Comparison of ENCODE assay signal across 25 cellular contexts in the genomic region with DNA sequence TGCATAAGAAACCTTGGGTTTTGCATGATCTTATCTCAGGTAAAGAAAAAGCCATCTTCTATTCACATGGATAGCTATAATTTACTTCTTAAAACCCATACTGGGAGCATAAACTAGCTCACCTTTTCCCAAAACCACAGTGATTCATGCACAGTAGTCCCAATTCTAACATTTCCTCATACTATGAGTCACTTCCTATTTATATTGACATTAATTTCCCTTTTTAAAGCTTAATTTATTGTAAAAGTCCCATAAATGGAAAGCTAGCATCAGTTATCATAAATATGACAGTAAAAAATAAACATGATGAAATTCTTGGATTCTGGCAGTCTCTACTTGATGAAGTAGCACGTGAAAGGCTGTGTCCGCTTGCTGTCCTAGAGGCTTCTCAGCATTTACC.
DNase-seq lines count a peak whose midpoint lies in the region; ATAC-seq and TF ChIP-seq lines count a peak whose summit lies in the region.
"Had no signal": no experiment of that assay in that cellular context is flagged by ENCODE, and none has a peak within 500 bp of the region (broad histone marks: within the 10 kb centered on the region; RNA-seq: fewer than 3 reads in every experiment).

No MANE protein-coding gene starts in this region.

- no peak for ATAC-seq in HG02642 (IDR thresholded peaks at IDR 0.05; ENCODE audit: poor library complexity, unreplicated experiment)
- ATAC-seq in GM21619 (IDR thresholded peaks at IDR 0.05; ENCODE audit: unreplicated experiment): no peak
- ATAC-seq: HCT116; left colon; natural killer cell treated with Interleukin-12 subunit alpha and Interleukin-12 subunit beta and Interleukin-15 and Interleukin-18, amount 100 ng/mL, for 72 hours; WTC11 had no signal

- no peak overlapping the region for H3K4me3 Mint-ChIP-seq in HFFc6
- H3K4me3 Mint-ChIP-seq: activated CD4-positive, alpha-beta memory T cell treated with anti-CD3 and anti-CD28 coated beads, Interleukin-2, amount 10 ng/mL, durations not matched to agents 7 days and 5 days; CD4-positive, alpha-beta T cell; mesothelial cell of epicardium; natural killer cell treated with Interleukin-12 subunit alpha and Interleukin-12 subunit beta and Interleukin-15 and Interleukin-18, amount 100 ng/mL, for 72 hours; WTC11 had no signal

- no peak overlapping the region for H3K4me3 ChIP-seq in AG04450 (ENCODE audit: low read depth, low read length)
- no peak overlapping the region for H3K4me3 ChIP-seq in astrocyte of the cerebellum (ENCODE audit: low read depth, low read length)
- no peak overlapping the region for H3K4me3 ChIP-seq in fibroblast of villous mesenchyme (ENCODE audit: low read depth, low read length)
- H3K4me3 ChIP-seq: ascending aorta, SJCRH30 had no signal

- peaks cover 54% of the 10 kb centered on the region for H3K36me3 Mint-ChIP-seq in HFFc6 (ENCODE audit: low read depth)
- H3K36me3 Mint-ChIP-seq: WTC11 had no signal

- H3K27me3 ChIP-seq in AG04450 (ENCODE audit: control insufficient read depth, insufficient read depth, low read length): no peaks in the 10 kb centered on the region
- H3K27me3 ChIP-seq: ascending aorta, SJCRH30 had no signal

- no peaks in the 10 kb centered on the region for H3K9me3 ChIP-seq in AG04450 (ENCODE audit: control insufficient read depth, insufficient read depth, low read length)
- H3K9me3 ChIP-seq: ascending aorta, SJCRH30 had no signal

- CTCF ChIA-PET in AG04450 (lab: Charles Lee): interaction anchor here (1.5 kb wide), 1 partner anchor 17 kb away, joined by 6 read pairs; no protein-coding TSS in a partner anchor

- peak overlapping the region; percentile 30; the same call in 1 of the 2 replicates for H3K27ac Mint-ChIP-seq in HFFc6
- H3K27ac Mint-ChIP-seq: activated CD4-positive, alpha-beta memory T cell treated with anti-CD3 and anti-CD28 coated beads, Interleukin-2, amount 10 ng/mL, durations not matched to agents 7 days and 5 days; CD4-positive, alpha-beta T cell; mesothelial cell of epicardium; natural killer cell treated with Interleukin-12 subunit alpha and Interleukin-12 subunit beta and Interleukin-15 and Interleukin-18, amount 100 ng/mL, for 72 hours; WTC11 had no signal

- POLR2A ChIA-PET in AG04450 (lab: Yijun Ruan, JAX): no interaction called here

- in situ Hi-C loops in astrocyte of the cerebellum (cut with HindIII; ENCODE audit: low sequenced_read_pairs): no loop called here

- H3K27ac ChIP-seq in AG04450 (ENCODE audit: low read depth, low read length): no peak overlapping the region
- H3K27ac ChIP-seq: ascending aorta, SJCRH30 had no signal

- H3K4me1 Mint-ChIP-seq in HFFc6 (ENCODE audit: low read depth): peaks cover 28% of the 10 kb centered on the region
- H3K4me1 Mint-ChIP-seq: activated CD4-positive, alpha-beta memory T cell treated with anti-CD3 and anti-CD28 coated beads, Interleukin-2, amount 10 ng/mL, durations not matched to agents 7 days and 5 days had no signal

- DNase-seq in AG04450 (ENCODE audit: low read depth, low spot score) (peak; percentile 3), HFFc6 (peak; percentile 42), astrocyte of the cerebellum (ENCODE audit: low read depth) (peak; percentile 40), fibroblast of villous mesenchyme (ENCODE audit: low read depth) (peak; percentile 69), SIG-M5 (lab: John Stamatoyannopoulos, UW) (no peak), GM20000 (ENCODE audit: low spot score) (no peak)
- DNase-seq: activated CD4-positive, alpha-beta memory T cell treated with anti-CD3 and anti-CD28 coated beads, Interleukin-2, amount 10 ng/mL, durations not matched to agents 7 days and 5 days; activated naive CD4-positive, alpha-beta T cell treated with Interleukin-2 at 50 U/mL for 16 hours; activated T-cell treated with anti-CD3 and anti-CD28 coated beads, Interleukin-2, amount 50 U/mL, for 1 hour; CD4-positive, alpha-beta T cell; cortex of kidney; left colon; NCI-H1417; NCI-H2171; SJCRH30; small intestine; stimulated activated CD4-positive, alpha-beta T cell treated with anti-CD3 and anti-CD28 coated beads, Interleukin-4, amount 100 ng/mL, for 1 hour; T-helper 2 cell had no signal

- peaks cover 2% of the 10 kb centered on the region for H3K27me3 Mint-ChIP-seq in HFFc6 (ENCODE audit: insufficient read depth)
- H3K27me3 Mint-ChIP-seq: activated CD4-positive, alpha-beta memory T cell treated with anti-CD3 and anti-CD28 coated beads, Interleukin-2, amount 10 ng/mL, durations not matched to agents 7 days and 5 days; CD4-positive, alpha-beta T cell; natural killer cell treated with Interleukin-12 subunit alpha and Interleukin-12 subunit beta and Interleukin-15 and Interleukin-18, amount 100 ng/mL, for 72 hours had no signal

- TF ChIP-seq CTCF in AG04450 (IDR thresholded peaks at IDR 0.05; ENCODE audit: low read depth, low read length) (no peak), HFFc6 (IDR thresholded peaks at IDR 0.05) (no peak), astrocyte of the cerebellum (IDR thresholded peaks at IDR 0.05; ENCODE audit: low read depth, low read length, missing control alignments) (no peak), fibroblast of villous mesenchyme (IDR thresholded peaks at IDR 0.05; ENCODE audit: insufficient read depth, low read depth, low read length) (no peak), GM20000 (IDR thresholded peaks at IDR 0.05; ENCODE audit: extremely low read depth, missing control alignments) (no peak)

- no peaks in the 10 kb centered on the region for H3K9me3 Mint-ChIP-seq in HFFc6
- H3K9me3 Mint-ChIP-seq: mesothelial cell of epicardium, WTC11 had no signal

Comparison
In these comparisons a context has a peak if more than half of its experiments do, and no peak if none do; other contexts are left out.
1. DNase-seq: peak in AG04450 (single experiment), HFFc6 (single experiment), astrocyte of the cerebellum (single experiment) and fibroblast of villous mesenchyme (single experiment); none in SIG-M5 (single experiment) and GM20000 (single experiment).